12 cellular contexts compared by ENCODE assay signal in the genomic region with DNA sequence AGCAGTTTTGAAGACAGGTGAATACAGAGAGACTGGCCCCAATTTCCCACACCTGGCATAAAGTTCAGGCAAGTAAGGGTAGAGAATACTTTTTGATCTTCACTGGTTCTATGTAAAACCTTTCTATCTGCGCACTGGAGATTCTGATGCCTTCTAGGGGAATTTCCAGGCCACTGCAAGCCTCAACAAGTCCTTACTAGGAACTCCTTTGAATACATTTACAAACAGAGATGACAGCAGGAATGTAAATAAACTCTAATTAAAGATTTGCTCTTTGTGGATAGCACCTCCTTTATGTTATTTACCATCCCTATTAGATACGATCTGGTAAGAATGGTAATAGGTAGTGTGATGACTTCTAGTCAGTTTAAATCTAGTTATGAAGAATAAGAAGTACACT.
A peak's percentile ranks its signal among the peaks of the same experiment; 100 is the strongest.
DNase-seq lines count a peak whose midpoint lies in the region; ATAC-seq and TF ChIP-seq lines count a peak whose summit lies in the region.
"Had no signal": no experiment of that assay in that cellular context is flagged by ENCODE, and none has a peak within 500 bp of the region (broad histone marks: within the 10 kb centered on the region; RNA-seq: fewer than 3 reads in every experiment).

No MANE protein-coding gene starts in this region.

- H3F3A ChIP-seq in GM23338 (replicated peaks; ENCODE audit: low read depth) (no peaks in the 10 kb centered on the region), PC-3 (ENCODE audit: low read length, unreplicated experiment) (no peaks in the 10 kb centered on the region)

- H3K4me3 ChIP-seq in GM23338 (no peak overlapping the region), PC-3 (ENCODE audit: low read length) (no peak overlapping the region), fibroblast of mammary gland (ENCODE audit: control insufficient read depth, low read depth, low read length) (no peak overlapping the region)
- H3K4me3 ChIP-seq: stomach had no signal

- peaks cover 4% of the 10 kb centered on the region for H3K27me3 Mint-ChIP-seq in GM23338 (ENCODE audit: insufficient read depth, low read depth, poor library complexity)
- H3K27me3 Mint-ChIP-seq in stimulated activated naive CD8-positive, alpha-beta T cell treated with anti-CD3 and anti-CD28 coated beads, Interleukin-15, amount 100 ng/mL, for 72 hours: peaks cover 5% of the 10 kb centered on the region

- H3K9me2 ChIP-seq in GM23338 (ENCODE audit: insufficient read depth) (no peaks in the 10 kb centered on the region), PC-3 (replicated peaks; ENCODE audit: low read length) (no peaks in the 10 kb centered on the region)

- H3K79me2 ChIP-seq in GM23338 (replicated peaks; ENCODE audit: insufficient read depth) (no peaks in the 10 kb centered on the region), PC-3 (ENCODE audit: low read length) (no peaks in the 10 kb centered on the region)

- in situ Hi-C loops in ACHN (cut with HindIII; ENCODE audit: low pct_ligation_motif_present, low pct_unique_long_range_greater_than_20kb, low sequenced_read_pairs): no loop called here

- TF ChIP-seq CTCF in GM23338 (conservative IDR thresholded peaks at IDR 0.05; ENCODE audit: low read depth in 2 of 2) (peak; percentile 22 to 49), PC-3 (conservative IDR thresholded peaks at IDR 0.05; ENCODE audit: low read depth, low read length) (peak; percentile 44), fibroblast of mammary gland (conservative IDR thresholded peaks at IDR 0.05; ENCODE audit: control insufficient read depth, insufficient read depth, low read depth, low read length) (peak; percentile 2)

- peaks cover 4% of the 10 kb centered on the region; the same call in 2 of the 3 replicates for H3K36me3 Mint-ChIP-seq in GM23338 (ENCODE audit: low read depth)
- no peaks in the 10 kb centered on the region for H3K36me3 Mint-ChIP-seq in stimulated activated effector memory CD8-positive, alpha-beta T cell treated with anti-CD3 and anti-CD28 coated beads, Interleukin-12 subunit alpha, Interleukin-12 subunit beta, amount 100 ng/mL, for 72 hours
- H3K36me3 Mint-ChIP-seq: CD4-positive, alpha-beta memory T cell had no signal

- DNase-seq in ACHN (peak; percentile 18), GM23338 (ENCODE audit: low spot score) (peak; percentile 64), PC-3 (peak; percentile 16), fibroblast of mammary gland (ENCODE audit: low read depth) (no peak)
- no peak for DNase-seq in stimulated activated naive CD8-positive, alpha-beta T cell treated with anti-CD3 and anti-CD28 coated beads, Interleukin-15, amount 100 ng/mL, for 72 hours
- no peak for DNase-seq in stimulated activated effector memory CD8-positive, alpha-beta T cell treated with anti-CD3 and anti-CD28 coated beads, Interleukin-12 subunit alpha, Interleukin-12 subunit beta, amount 100 ng/mL, for 72 hours (ENCODE audit: low spot score in 2 of 2)
- DNase-seq: CD4-positive, alpha-beta memory T cell; NCI-H2029 treated with DMSO at 0.1 percent for 48 hours; stimulated activated CD4-positive, alpha-beta T cell treated with anti-CD3 and anti-CD28 coated beads, Interleukin-4, amount 100 ng/mL, for 4 hours; stomach had no signal

- no TSS peak for BruUV-seq in PC-3 (replicated peaks; lab: Mats Ljungman, UMichigan)

- H3K9me3 Mint-ChIP-seq in GM23338: peaks cover 4% of the 10 kb centered on the region
- H3K9me3 Mint-ChIP-seq in stimulated activated naive CD8-positive, alpha-beta T cell treated with anti-CD3 and anti-CD28 coated beads, Interleukin-15, amount 100 ng/mL, for 72 hours: peaks cover 0 to 5% of the 10 kb centered on the region in 2 donors
- H3K9me3 Mint-ChIP-seq in stimulated activated effector memory CD8-positive, alpha-beta T cell treated with anti-CD3 and anti-CD28 coated beads, Interleukin-12 subunit alpha, Interleukin-12 subunit beta, amount 100 ng/mL, for 72 hours: peaks cover under 1% of the 10 kb centered on the region

- POLR2A ChIA-PET in PC-3 (lab: Charles Lee; ENCODE audit: unreplicated experiment): interaction anchor here (0.6 kb wide), 1 partner anchor 16 kb away, joined by 3 read pairs; no protein-coding TSS in a partner anchor

- no peak overlapping the region for H2AFZ ChIP-seq in GM23338
- no peak overlapping the region for H2AFZ ChIP-seq in PC-3 (ENCODE audit: low read length)

- peaks cover 27% of the 10 kb centered on the region; the same call in 1 of the 2 replicates for H3K4me1 ChIP-seq in GM23338 (ENCODE audit: insufficient read depth)
- H3K4me1 ChIP-seq in PC-3 (ENCODE audit: insufficient read depth, low read length): peaks cover 20% of the 10 kb centered on the region

- no peaks in the 10 kb centered on the region for H3K9me3 ChIP-seq in PC-3 (ENCODE audit: low read length)
- H3K9me3 ChIP-seq: stomach had no signal

- CTCF ChIA-PET in PC-3 (lab: Charles Lee): no interaction called here

- H3K27me3 ChIP-seq in GM23338 (ENCODE audit: insufficient read depth) (no peaks in the 10 kb centered on the region), PC-3 (ENCODE audit: low read length) (no peaks in the 10 kb centered on the region)
- H3K27me3 ChIP-seq: stomach had no signal

- no peak overlapping the region for H3K27ac Mint-ChIP-seq in GM23338
- no peak overlapping the region for H3K27ac Mint-ChIP-seq in stimulated activated naive CD8-positive, alpha-beta T cell treated with anti-CD3 and anti-CD28 coated beads, Interleukin-15, amount 100 ng/mL, for 72 hours
- no peak overlapping the region for H3K27ac Mint-ChIP-seq in stimulated activated effector memory CD8-positive, alpha-beta T cell treated with anti-CD3 and anti-CD28 coated beads, Interleukin-12 subunit alpha, Interleukin-12 subunit beta, amount 100 ng/mL, for 72 hours
- H3K27ac Mint-ChIP-seq: CD4-positive, alpha-beta memory T cell had no signal

- H3K36me3 ChIP-seq in GM23338 (ENCODE audit: insufficient read depth): 0 out of 2 replicates have a peak, but pooled peaks cover 4% of the 10 kb centered on the region
- H3K36me3 ChIP-seq in PC-3 (ENCODE audit: low read depth, low read length): peaks cover 2% of the 10 kb centered on the region
- H3K36me3 ChIP-seq: stomach had no signal

- intact Hi-C loops in PC-3 (cut with micrococcal nuclease): no loop called here

- ATAC-seq in GM23338 (peak; percentile 71), PC-3 (no peak; the same call in 1 of the 2 replicates), GM21723 (IDR thresholded peaks at IDR 0.05; ENCODE audit: unreplicated experiment) (no peak), HG03442 (IDR thresholded peaks at IDR 0.05; ENCODE audit: unreplicated experiment) (no peak)
- ATAC-seq in stimulated activated naive CD8-positive, alpha-beta T cell treated with anti-CD3 and anti-CD28 coated beads, Interleukin-15, amount 100 ng/mL, for 72 hours: no peak
- no peak for ATAC-seq in stimulated activated effector memory CD8-positive, alpha-beta T cell treated with anti-CD3 and anti-CD28 coated beads, Interleukin-12 subunit alpha, Interleukin-12 subunit beta, amount 100 ng/mL, for 72 hours

- no peak overlapping the region for H3K9ac ChIP-seq in PC-3 (ENCODE audit: low read length)

- no peak overlapping the region for H3K4me3 Mint-ChIP-seq in GM23338
- no peak overlapping the region for H3K4me3 Mint-ChIP-seq in stimulated activated naive CD8-positive, alpha-beta T cell treated with anti-CD3 and anti-CD28 coated beads, Interleukin-15, amount 100 ng/mL, for 72 hours
- H3K4me3 Mint-ChIP-seq in stimulated activated effector memory CD8-positive, alpha-beta T cell treated with anti-CD3 and anti-CD28 coated beads, Interleukin-12 subunit alpha, Interleukin-12 subunit beta, amount 100 ng/mL, for 72 hours: no peak overlapping the region
- H3K4me3 Mint-ChIP-seq: CD4-positive, alpha-beta memory T cell had no signal

- no peaks in the 10 kb centered on the region for H4K20me1 ChIP-seq in GM23338 (replicated peaks; ENCODE audit: insufficient read depth)
- H4K20me1 ChIP-seq in PC-3 (ENCODE audit: low read length): no peaks in the 10 kb centered on the region

- H3K4me2 ChIP-seq in GM23338 (no peak overlapping the region), PC-3 (ENCODE audit: low read length) (no peak overlapping the region)

- H3K4me1 Mint-ChIP-seq in GM23338: peaks cover 21% of the 10 kb centered on the region
- H3K4me1 Mint-ChIP-seq in stimulated activated naive CD8-positive, alpha-beta T cell treated with anti-CD3 and anti-CD28 coated beads, Interleukin-15, amount 100 ng/mL, for 72 hours: no peaks in the 10 kb centered on the region
- H3K4me1 Mint-ChIP-seq in stimulated activated effector memory CD8-positive, alpha-beta T cell treated with anti-CD3 and anti-CD28 coated beads, Interleukin-12 subunit alpha, Interleukin-12 subunit beta, amount 100 ng/mL, for 72 hours: no peaks in the 10 kb centered on the region
- H3K4me1 Mint-ChIP-seq: CD4-positive, alpha-beta memory T cell had no signal

- H3K27ac ChIP-seq in GM23338 (ENCODE audit: low read depth): no peak overlapping the region
- H3K27ac ChIP-seq in PC-3 (ENCODE audit: low read length): no peak overlapping the region

TF ChIP-seq in GM23338, 12 proteins besides CTCF, POLR2A, EP300 and RAD21 (continues in another document):
- TF ChIP-seq, protein P1, sequence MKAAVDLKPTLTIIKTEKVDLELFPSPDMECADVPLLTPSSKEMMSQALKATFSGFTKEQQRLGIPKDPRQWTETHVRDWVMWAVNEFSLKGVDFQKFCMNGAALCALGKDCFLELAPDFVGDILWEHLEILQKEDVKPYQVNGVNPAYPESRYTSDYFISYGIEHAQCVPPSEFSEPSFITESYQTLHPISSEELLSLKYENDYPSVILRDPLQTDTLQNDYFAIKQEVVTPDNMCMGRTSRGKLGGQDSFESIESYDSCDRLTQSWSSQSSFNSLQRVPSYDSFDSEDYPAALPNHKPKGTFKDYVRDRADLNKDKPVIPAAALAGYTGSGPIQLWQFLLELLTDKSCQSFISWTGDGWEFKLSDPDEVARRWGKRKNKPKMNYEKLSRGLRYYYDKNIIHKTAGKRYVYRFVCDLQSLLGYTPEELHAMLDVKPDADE (IDR thresholded peaks at IDR 0.05): no peak
- TF ChIP-seq POLR2AphosphoS5 (IDR thresholded peaks at IDR 0.05; ENCODE audit: low read depth) (no peak), EZH2phosphoT487 (IDR thresholded peaks at IDR 0.05; ENCODE audit: unreplicated experiment) (no peak), JUNB (IDR thresholded peaks at IDR 0.05; ENCODE audit: unreplicated experiment) (no peak), NANOG (IDR thresholded peaks at IDR 0.05; ENCODE audit: borderline replicate concordance) (no peak), ZNF114 (CRISPR knock-in tag; IDR thresholded peaks at IDR 0.05) (no peak)

Comparison
In these comparisons a context has a peak if more than half of its experiments do, and no peak if none do; other contexts are left out.
1. DNase-seq: peak in ACHN (single experiment), GM23338 (single experiment) and PC-3 (single experiment); none in fibroblast of mammary gland (single experiment), stimulated activated naive CD8-positive, alpha-beta T cell treated with anti-CD3 and anti-CD28 coated beads, Interleukin-15, amount 100 ng/mL, for 72 hours (0 of 2) and stimulated activated effector memory CD8-positive, alpha-beta T cell treated with anti-CD3 and anti-CD28 coated beads, Interleukin-12 subunit alpha, Interleukin-12 subunit beta, amount 100 ng/mL, for 72 hours (0 of 2).
2. Peak in every context shown above with its lines, with median percentiles within 50 percentile points of each other: CTCF ChIP-seq.